Comparison of ENCODE assay signal across 1 cellular context in genomic region chr4:105122334-105122733, GRCh38.
TF ChIP-seq lines count a peak whose summit lies in the region.

No MANE protein-coding gene starts in this region.

TF ChIP-seq in endothelial cell of umbilical vein, 7 proteins besides CTCF, POLR2A, EP300 and RAD21 (continued from another document):
- no peak for TF ChIP-seq EZH2 (IDR thresholded peaks at IDR 0.05; ENCODE audit: borderline replicate concordance, low read depth, low read length, severe bottlenecking)
- no peak for TF ChIP-seq FOS (IDR thresholded peaks at IDR 0.05; ENCODE audit: borderline replicate concordance, insufficient read depth, low read length)
- no peak for TF ChIP-seq JUN (IDR thresholded peaks at IDR 0.05; ENCODE audit: borderline replicate concordance, insufficient read depth, insufficient read length, low read depth)
